Comparison of ENCODE assay signal across 16 cellular contexts in the genomic region with DNA sequence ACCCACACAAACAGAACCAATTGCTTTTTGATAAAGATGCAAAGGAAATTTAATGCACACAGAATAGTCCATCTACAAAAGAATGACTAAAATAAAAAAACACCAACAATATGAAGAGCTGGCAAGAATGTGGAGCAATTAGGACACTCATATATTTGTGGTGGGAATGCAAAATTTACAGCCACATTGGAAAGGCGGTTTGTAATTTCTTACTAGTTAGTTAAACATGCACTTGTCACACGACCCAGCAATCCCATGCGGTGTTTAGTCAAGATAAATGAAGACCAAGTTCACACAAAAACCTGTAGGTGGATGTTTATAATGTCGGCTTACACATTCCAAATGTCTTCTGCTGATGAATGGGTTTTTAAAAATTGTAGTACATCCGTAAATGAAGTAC. TPM values are rescaled to one million over a fixed set of nuclear protein-coding genes. Genes with fewer than 3 reads are reported as not detected.
DNase-seq lines count a peak whose midpoint lies in the region; ATAC-seq and TF ChIP-seq lines count a peak whose summit lies in the region.
"Had no signal": no experiment of that assay in that cellular context is flagged by ENCODE, and none has a peak within 500 bp of the region (broad histone marks: within the 10 kb centered on the region; RNA-seq: fewer than 3 reads in every experiment).

No MANE protein-coding gene starts in this region.

- H3K4me3 ChIP-seq in GM23248 (no peak overlapping the region), brain microvascular endothelial cell (ENCODE audit: low read depth, low read length) (no peak overlapping the region)
- H3K4me3 ChIP-seq: A549 had no signal

- peaks cover 3% of the 10 kb centered on the region for H3K4me1 Mint-ChIP-seq in activated T-cell treated with anti-CD3 and anti-CD28 coated beads, Interleukin-2, amount 50 U/mL, for 4 hours (ENCODE audit: low read depth)
- peaks cover 4% of the 10 kb centered on the region for H3K4me1 Mint-ChIP-seq in activated CD4-positive, alpha-beta T cell treated with anti-CD3 and anti-CD28 coated beads for 36 hours

- in situ Hi-C loops in GM23248 (cut with MboI) (no loop called here), brain microvascular endothelial cell (cut with HindIII; ENCODE audit: low pct_ligation_motif_present, low sequenced_read_pairs) (no loop called here)

- no peak for TF ChIP-seq CTCF in brain microvascular endothelial cell (IDR thresholded peaks at IDR 0.05; ENCODE audit: low read depth, low read length, missing control alignments)

- H3F3A ChIP-seq in GM23248 (ENCODE audit: insufficient read depth) = peaks cover 7% of the 10 kb centered on the region; the same call in 1 of the 2 replicates

- no peak overlapping the region for H3K27ac Mint-ChIP-seq in activated CD4-positive, alpha-beta T cell treated with anti-CD3 and anti-CD28 coated beads for 36 hours
- H3K27ac Mint-ChIP-seq: CD4-positive, alpha-beta memory T cell had no signal

- H3K36me3 Mint-ChIP-seq in activated T-cell treated with anti-CD3 and anti-CD28 coated beads, Interleukin-2, amount 50 U/mL, for 4 hours (ENCODE audit: insufficient read depth) = no peaks in the 10 kb centered on the region
- H3K36me3 Mint-ChIP-seq in activated CD4-positive, alpha-beta T cell treated with anti-CD3 and anti-CD28 coated beads for 36 hours (ENCODE audit: low read depth) = no peaks in the 10 kb centered on the region
- H3K36me3 Mint-ChIP-seq: CD4-positive, alpha-beta memory T cell had no signal

- POLR2A ChIA-PET in activated CD4-positive, alpha-beta T cell treated with anti-CD3 and anti-CD28 coated beads for 36 hours (lab: Charles Lee) = no interaction called here

- intact Hi-C loops in activated CD4-positive, alpha-beta T cell treated with anti-CD3 and anti-CD28 coated beads for 36 hours (cut with DNase I, micrococcal nuclease) = no loop called here

- H3K9ac ChIP-seq in GM23248 = no peak overlapping the region

- 46 to 55% methylated on average over 5 of the region's 5 CpGs for WGBS in GM23248 (ENCODE audit: low coverage in 1 of 2, low lambda C conversion rate in 2 of 2, missing lambda C conversion rate in 2 of 2), 2 experiments

- H3K79me2 ChIP-seq in GM23248 (ENCODE audit: insufficient read depth) = no peaks in the 10 kb centered on the region

- H3K27me3 ChIP-seq in GM23248 (replicated peaks; ENCODE audit: insufficient read depth) = peaks cover 25% of the 10 kb centered on the region
- H3K27me3 ChIP-seq in brain microvascular endothelial cell (replicated peaks) = peaks cover 14% of the 10 kb centered on the region

- H3K27me3 Mint-ChIP-seq in activated T-cell treated with anti-CD3 and anti-CD28 coated beads, Interleukin-2, amount 50 U/mL, for 4 hours (ENCODE audit: low read depth) = peaks cover 16% of the 10 kb centered on the region
- H3K27me3 Mint-ChIP-seq in activated CD4-positive, alpha-beta T cell treated with anti-CD3 and anti-CD28 coated beads for 36 hours = peaks cover 14% of the 10 kb centered on the region

- no peaks in the 10 kb centered on the region for H3K9me3 Mint-ChIP-seq in activated T-cell treated with anti-CD3 and anti-CD28 coated beads, Interleukin-2, amount 50 U/mL, for 4 hours
- H3K9me3 Mint-ChIP-seq in activated CD4-positive, alpha-beta T cell treated with anti-CD3 and anti-CD28 coated beads for 36 hours (ENCODE audit: low read depth) = no peaks in the 10 kb centered on the region
- H3K9me3 Mint-ChIP-seq: CD4-positive, alpha-beta memory T cell; H9 had no signal

- DNase-seq in GM23248 (peak; percentile 31), amniotic epithelial cell (ENCODE audit: low read depth) (peak; percentile 31), kidney glomerular epithelial cell (lab: John Stamatoyannopoulos, UW) (peak; percentile 35), renal cortical epithelial cell (ENCODE audit: low read depth) (peak; percentile 18), brain microvascular endothelial cell (no peak)
- DNase-seq in activated T-cell treated with anti-CD3 and anti-CD28 coated beads, Interleukin-2, amount 50 U/mL, for 4 hours = no peak
- DNase-seq in activated CD4-positive, alpha-beta T cell treated with anti-CD3 and anti-CD28 coated beads for 36 hours = no peak
- DNase-seq: BE2C; CD4-positive, alpha-beta memory T cell; DMS153; DMS79 treated with DMSO at 0.1 percent for 48 hours; GDM1; GOT3; H9 had no signal

- peaks cover 6% of the 10 kb centered on the region for H3K4me1 ChIP-seq in GM23248 (ENCODE audit: insufficient read depth)
- H3K4me1 ChIP-seq: A549, BE2C had no signal

- H2AFZ ChIP-seq in GM23248 = no peak overlapping the region

- no peak for ATAC-seq in activated T-cell treated with anti-CD3 and anti-CD28 coated beads, Interleukin-2, amount 50 U/mL, for 4 hours
- no peak for ATAC-seq in activated CD4-positive, alpha-beta T cell treated with anti-CD3 and anti-CD28 coated beads for 36 hours
- ATAC-seq: A549 had no signal

- no peaks in the 10 kb centered on the region for H3K9me3 ChIP-seq in GM23248 (ENCODE audit: low read depth)
- H3K9me3 ChIP-seq: A549, BE2C had no signal

- CTCF ChIA-PET in activated CD4-positive, alpha-beta T cell treated with anti-CD3 and anti-CD28 coated beads for 36 hours (lab: Charles Lee) = interaction anchor here (1.5 kb wide), 1 partner anchor 19 kb away, joined by 4 read pairs; no protein-coding TSS in a partner anchor

- no peaks in the 10 kb centered on the region for H4K20me1 ChIP-seq in GM23248 (ENCODE audit: insufficient read depth)

- H3K36me3 ChIP-seq in GM23248 (ENCODE audit: low read depth) (no peaks in the 10 kb centered on the region), brain microvascular endothelial cell (replicated peaks) (no peaks in the 10 kb centered on the region)
- H3K36me3 ChIP-seq: BE2C had no signal

- H3K9me2 ChIP-seq in GM23248 (ENCODE audit: insufficient read depth) = no peaks in the 10 kb centered on the region

- H3K27ac ChIP-seq in GM23248 = no peak overlapping the region
- H3K27ac ChIP-seq in brain microvascular endothelial cell = no peak overlapping the region
- H3K27ac ChIP-seq: A549, C4-2B had no signal

- no peak overlapping the region for H3K4me2 ChIP-seq in GM23248 (ENCODE audit: unreplicated experiment)
- H3K4me2 ChIP-seq: A549 had no signal

- no peak overlapping the region for H3K4me3 Mint-ChIP-seq in activated T-cell treated with anti-CD3 and anti-CD28 coated beads, Interleukin-2, amount 50 U/mL, for 4 hours
- no peak overlapping the region for H3K4me3 Mint-ChIP-seq in activated CD4-positive, alpha-beta T cell treated with anti-CD3 and anti-CD28 coated beads for 36 hours
- H3K4me3 Mint-ChIP-seq: CD4-positive, alpha-beta memory T cell; H9 had no signal

RNA-seq across cellular contexts. Expression of a gene that starts 5.3 kb away (rescaled TPM):
- total RNA-seq in GM23248 (2014; rRNA removed; shearing (Covaris generic)) = not detected in 2 replicates
- 0.18 TPM in 1 of 2 replicates, not detected in the other for polyA plus RNA-seq in GM23248 (2016; fragmentation: Nextera tagmentation; extraction: Ambion mirVana)
- total RNA-seq in renal cortical epithelial cell = 2.7 and 4.3 TPM in 2 replicates
- under 1 TPM; 0.19 to 0.40 (median 0.38) TPM for total RNA-seq in activated T-cell treated with anti-CD3 and anti-CD28 coated beads, Interleukin-2, amount 50 U/mL, for 4 hours
- total RNA-seq in activated CD4-positive, alpha-beta T cell treated with anti-CD3 and anti-CD28 coated beads for 36 hours = 1 to 10 TPM; 1.6 to 2.1 TPM

Comparison
In these comparisons a context has a peak if more than half of its experiments do, and no peak if none do; other contexts are left out.
1. DNase-seq: peak in GM23248 (single experiment), amniotic epithelial cell (single experiment), kidney glomerular epithelial cell (single experiment) and renal cortical epithelial cell (single experiment); none in brain microvascular endothelial cell (single experiment), activated T-cell treated with anti-CD3 and anti-CD28 coated beads, Interleukin-2, amount 50 U/mL, for 4 hours (single experiment) and activated CD4-positive, alpha-beta T cell treated with anti-CD3 and anti-CD28 coated beads for 36 hours (single experiment).